Comparison of ENCODE assay signal across 9 cellular contexts in genomic region chr4:4248036-4248884, GRCh38. TPM values are rescaled to one million over a fixed set of nuclear protein-coding genes. Genes with fewer than 3 reads are reported as not detected.
DNase-seq lines count a peak whose midpoint lies in the region; ATAC-seq, FAIRE-seq and TF ChIP-seq lines count a peak whose summit lies in the region.
"Had no signal": no experiment of that assay in that cellular context is flagged by ENCODE, and none has a peak within 500 bp of the region (broad histone marks: within the 10 kb centered on the region; RNA-seq: fewer than 3 reads in every experiment).

A gene with protein sequence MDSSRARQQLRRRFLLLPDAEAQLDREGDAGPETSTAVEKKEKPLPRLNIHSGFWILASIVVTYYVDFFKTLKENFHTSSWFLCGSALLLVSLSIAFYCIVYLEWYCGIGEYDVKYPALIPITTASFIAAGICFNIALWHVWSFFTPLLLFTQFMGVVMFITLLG (minus strand): TSS chr4:4248223. CDS start chr4:4248202, 21 bp downstream.

- DNase-seq in AG10803 (ENCODE audit: low read depth), result peak; percentile 91
- DNase-seq in NCI-H446 treated with DMSO at 0.1 percent for 48 hours (lab: John Stamatoyannopoulos, UW), result peak; percentile 76
- peak; percentile 90 for DNase-seq in activated CD4-positive, CD25-positive, alpha-beta regulatory T cell treated with anti-CD3 and anti-CD28 coated beads, Interleukin-2, amount 50 U/mL, for 72 hours
- DNase-seq in cerebellar nuclear complex (lab: John Stamatoyannopoulos, UW), result peak; percentile 20 to 30
- DNase-seq in keratinocyte (ENCODE audit: low read depth, low spot score), result no peak
- DNase-seq in stimulated activated CD4-positive, alpha-beta T cell treated with anti-CD3 and anti-CD28 coated beads, Interleukin-15, amount 100 ng/mL, for 1 hour (ENCODE audit: low read depth in 1 of 2, low spot score in 1 of 2), result peak; percentile 75 to 84

- H3K27me3 ChIP-seq in keratinocyte (ENCODE audit: control insufficient read depth, extremely low read depth, insufficient read depth, low read length), result no peaks in the 10 kb centered on the region

- no peaks in the 10 kb centered on the region for H3K9me3 ChIP-seq in keratinocyte (ENCODE audit: control insufficient read depth, low read depth, low read length)

- H3K9ac ChIP-seq in keratinocyte (ENCODE audit: control insufficient read depth, extremely low read depth, insufficient read depth, low read length), result peak within 1 kb of the TSS; percentile 96

- peak within 1 kb of the TSS; percentile 98 for H3K4me2 ChIP-seq in keratinocyte (ENCODE audit: control insufficient read depth, extremely low read depth, insufficient read depth, low read depth, low read length)

- FAIRE-seq in keratinocyte (lab: Jason Lieb, UNC), result peak; percentile 49
- FAIRE-seq: islet of Langerhans had no signal

- H3K79me2 ChIP-seq in keratinocyte (ENCODE audit: control insufficient read depth, insufficient read depth, low read length), result peaks cover 11% of the 10 kb centered on the region

- no peaks in the 10 kb centered on the region for H4K20me1 ChIP-seq in keratinocyte (ENCODE audit: control insufficient read depth, extremely low read depth, insufficient read depth, low read length)

- peaks cover 11% of the 10 kb centered on the region for H3K4me1 ChIP-seq in keratinocyte (ENCODE audit: control insufficient read depth, extremely low read depth, insufficient read depth, low read length)

- ATAC-seq in GM19023 (IDR thresholded peaks at IDR 0.05; ENCODE audit: unreplicated experiment) (peak; percentile 97), HG03280 (IDR thresholded peaks at IDR 0.05; ENCODE audit: unreplicated experiment) (peak; percentile 97)

- dilution Hi-C loops in keratinocyte (cut with MboI; ENCODE audit: extremely low pct_ligation_motif_present, low sequenced_read_pairs), result no loop called here

- H2AFZ ChIP-seq in keratinocyte (ENCODE audit: control insufficient read depth, low read length), result peak within 1 kb of the TSS; percentile 82

- peak within 1 kb of the TSS; percentile 91 for H3K27ac ChIP-seq in keratinocyte (ENCODE audit: control insufficient read depth, insufficient read depth, low read length)

- peaks cover 11% of the 10 kb centered on the region in 2 experiments for H3K36me3 ChIP-seq in keratinocyte (ENCODE audit: control insufficient read depth in 2 of 2, extremely low read depth in 1 of 2, insufficient read depth in 2 of 2, low read length in 2 of 2)

- H3K9me1 ChIP-seq in keratinocyte (ENCODE audit: control insufficient read depth, extremely low read depth, insufficient read depth, low read length), result no peaks in the 10 kb centered on the region

- H3K4me3 ChIP-seq in AG10803 (ENCODE audit: low read length) (peak within 1 kb of the TSS; percentile 73), keratinocyte (ENCODE audit: control insufficient read depth in 2 of 3, extremely low read depth in 1 of 3, insufficient read depth in 2 of 3, low read depth in 1 of 3, low read length in 3 of 3) (peak within 1 kb of the TSS; percentile 78 to 95 (median 93))

- TF ChIP-seq CTCF in AG10803 (conservative IDR thresholded peaks at IDR 0.05; ENCODE audit: low read length), result peak; percentile 35
- TF ChIP-seq CTCF in keratinocyte (optimal IDR thresholded peaks at IDR 0.05 in 1 of 3, IDR thresholded peaks at IDR 0.05 in 1 of 3, conservative IDR thresholded peaks at IDR 0.05 in 1 of 3; ENCODE audit: extremely low read depth in 1 of 3, insufficient read depth in 2 of 3, low read length in 3 of 3), result peak in 1 of 3 experiments; percentile 8

RNA-seq across cellular contexts. Expression of the gene that starts here (rescaled TPM):
- polyA plus RNA-seq in keratinocyte, result 23.4 to 32.7 TPM (median 23.9 TPM) in 3 replicates
- 1.9 TPM for polyA plus RNA-seq in keratinocyte (2011; ENCODE audit: low read depth)
- 19.1 and 30.2 TPM in 2 replicates for polyA plus RNA-seq in keratinocyte (2011; cell fraction: cytosol; rRNA removed)
- 21.2 and 24.7 TPM in 2 replicates for polyA plus RNA-seq in keratinocyte (2011; cell fraction: nucleus; rRNA removed)
- 15.1 and 20.9 TPM in 2 replicates for polyA plus RNA-seq in keratinocyte (2012; ENCODE audit: low replicate concordance)
- polyA minus RNA-seq in keratinocyte, result 3.2 to 14.0 TPM (median 12.6 TPM) in 3 replicates
- polyA minus RNA-seq in keratinocyte (2011; cell fraction: cytosol; rRNA and poly(A)+ RNA removed), result 9.6 TPM
- 5.3 and 10.2 TPM in 2 replicates for polyA minus RNA-seq in keratinocyte (2011; cell fraction: nucleus; rRNA and poly(A)+ RNA removed)
